13 cellular contexts compared by ENCODE assay signal in genomic region chr4:138223191-138223910, GRCh38. TPM values are rescaled to one million over a fixed set of nuclear protein-coding genes. Genes with fewer than 3 reads are reported as not detected.
DNase-seq lines count a peak whose midpoint lies in the region; ATAC-seq and TF ChIP-seq lines count a peak whose summit lies in the region.
"Had no signal": no experiment of that assay in that cellular context is flagged by ENCODE, and none has a peak within 500 bp of the region (broad histone marks: within the 10 kb centered on the region; RNA-seq: fewer than 3 reads in every experiment).

No MANE protein-coding gene starts in this region.

- TF ChIP-seq CTCF in cardiac muscle cell (IDR thresholded peaks at IDR 0.05; ENCODE audit: low read depth, low read length) (no peak), heart left ventricle (IDR thresholded peaks at IDR 0.05) (no peak), OCI-LY1 (IDR thresholded peaks at IDR 0.05; ENCODE audit: low read length) (no peak), smooth muscle cell (IDR thresholded peaks at IDR 0.05; ENCODE audit: borderline replicate concordance, insufficient read depth, poor library complexity, severe bottlenecking) (no peak), esophagus squamous epithelium (IDR thresholded peaks at IDR 0.05) (no peak)

- 59 to 70% (median 67%) methylated on average over 4 of the region's 4 CpGs for WGBS in heart left ventricle, 4 donors
- WGBS in smooth muscle cell (ENCODE audit: low lambda C conversion rate), result 65% methylated on average over 4 of the region's 4 CpGs
- 83% methylated on average over 4 of the region's 4 CpGs for WGBS in esophagus squamous epithelium, 2 donors

- H4K20me1 ChIP-seq in OCI-LY1 (ENCODE audit: insufficient read depth, low read length), result no peaks in the 10 kb centered on the region
- H4K20me1 ChIP-seq in smooth muscle cell (ENCODE audit: low read depth), result no peaks in the 10 kb centered on the region

- no peaks in the 10 kb centered on the region for H3K36me3 Mint-ChIP-seq in activated CD4-positive, alpha-beta T cell treated with anti-CD3 and anti-CD28 coated beads, Interleukin-2, amount 10 ng/mL, durations not matched to agents 7 days and 5 days (ENCODE audit: low read depth)

- H3F3A ChIP-seq in OCI-LY1 (ENCODE audit: insufficient read depth, low read length), result no peaks in the 10 kb centered on the region
- H3F3A ChIP-seq in smooth muscle cell (ENCODE audit: low read depth), result no peaks in the 10 kb centered on the region

- H3K9ac ChIP-seq in OCI-LY1 (ENCODE audit: low read length) (no peak overlapping the region), smooth muscle cell (ENCODE audit: low read depth) (no peak overlapping the region)

- H2AFZ ChIP-seq in OCI-LY1 (ENCODE audit: low read length), result no peak overlapping the region
- H2AFZ ChIP-seq in smooth muscle cell (ENCODE audit: low read depth), result peak overlapping the region; percentile 36

- H3K4me1 Mint-ChIP-seq in activated CD4-positive, alpha-beta T cell treated with anti-CD3 and anti-CD28 coated beads, Interleukin-2, amount 10 ng/mL, durations not matched to agents 7 days and 5 days, result no peaks in the 10 kb centered on the region

- no peaks in the 10 kb centered on the region for H3K36me3 ChIP-seq in cardiac muscle cell
- no peaks in the 10 kb centered on the region for H3K36me3 ChIP-seq in heart left ventricle
- H3K36me3 ChIP-seq in OCI-LY1 (ENCODE audit: insufficient read depth, low read length), result peaks cover 8% of the 10 kb centered on the region; the same call in 1 of the 2 replicates
- peaks cover 3% of the 10 kb centered on the region for H3K36me3 ChIP-seq in smooth muscle cell (ENCODE audit: low read depth)
- no peaks in the 10 kb centered on the region for H3K36me3 ChIP-seq in esophagus squamous epithelium

- DNase-seq in cardiac muscle cell (ENCODE audit: low read depth in 1 of 2, low spot score in 1 of 2) (no peak), heart left ventricle (no peak), smooth muscle cell (lab: John Stamatoyannopoulos, UW; ENCODE audit: unreplicated experiment) (no peak), esophagus squamous epithelium (lab: John Stamatoyannopoulos, UW) (no peak)
- no peak for DNase-seq in effector CD8-positive, alpha-beta T cell (lab: John Stamatoyannopoulos, UW)
- DNase-seq in activated CD4-positive, alpha-beta T cell treated with anti-CD3 and anti-CD28 coated beads, Interleukin-2, amount 10 ng/mL, durations not matched to agents 7 days and 5 days, result no peak
- DNase-seq: AML-193, NCI-H1694 treated with DMSO at 0.1 percent for 48 hours, nucleus accumbens had no signal

- no peak for ATAC-seq in heart left ventricle
- peak; percentile 62 for ATAC-seq in HG03280 (IDR thresholded peaks at IDR 0.05; ENCODE audit: unreplicated experiment)

- H3K9me3 Mint-ChIP-seq in activated CD4-positive, alpha-beta T cell treated with anti-CD3 and anti-CD28 coated beads, Interleukin-2, amount 10 ng/mL, durations not matched to agents 7 days and 5 days, result no peaks in the 10 kb centered on the region
- H3K9me3 Mint-ChIP-seq: activated T-helper 1 cell treated with anti-CD3 and anti-CD28 coated beads, Interleukin-12 subunit alpha, Interleukin-12 subunit beta, Interleukin-2, Interleukin-4 antibody, amounts not matched to agents 30 ng/mL and 10 ng/mL and 1 ng/mL, durations not matched to agents 14 hours and 24 hours and 36 hours; T-helper 1 cell treated with Interleukin-12 subunit alpha and Interleukin-12 subunit beta and Interleukin-4 antibody, amounts not matched to agents 30 μg/mL and 1 μg/mL, for 36 hours had no signal

- no peaks in the 10 kb centered on the region for H3K9me3 ChIP-seq in cardiac muscle cell (ENCODE audit: low read depth)
- no peaks in the 10 kb centered on the region for H3K9me3 ChIP-seq in heart left ventricle
- no peaks in the 10 kb centered on the region for H3K9me3 ChIP-seq in OCI-LY1 (ENCODE audit: low read length)
- H3K9me3 ChIP-seq in smooth muscle cell (replicated peaks; ENCODE audit: low read depth), result no peaks in the 10 kb centered on the region
- no peaks in the 10 kb centered on the region for H3K9me3 ChIP-seq in esophagus squamous epithelium

- CTCF ChIA-PET in activated CD4-positive, alpha-beta T cell treated with anti-CD3 and anti-CD28 coated beads, Interleukin-2, amount 10 ng/mL, durations not matched to agents 7 days and 5 days (lab: Charles Lee), result no interaction called here

- H3K4me3 ChIP-seq in cardiac muscle cell (no peak overlapping the region), heart left ventricle (no peak overlapping the region), OCI-LY1 (ENCODE audit: low read depth, low read length, poor library complexity, severe bottlenecking) (no peak overlapping the region), smooth muscle cell (no peak overlapping the region), esophagus squamous epithelium (no peak overlapping the region)

- H3K79me2 ChIP-seq in OCI-LY1 (ENCODE audit: insufficient read depth, low read length), result no peaks in the 10 kb centered on the region
- no peaks in the 10 kb centered on the region for H3K79me2 ChIP-seq in smooth muscle cell (ENCODE audit: low read depth)

- no peak overlapping the region for H3K4me3 Mint-ChIP-seq in activated CD4-positive, alpha-beta T cell treated with anti-CD3 and anti-CD28 coated beads, Interleukin-2, amount 10 ng/mL, durations not matched to agents 7 days and 5 days
- H3K4me3 Mint-ChIP-seq: activated T-helper 1 cell treated with anti-CD3 and anti-CD28 coated beads, Interleukin-12 subunit alpha, Interleukin-12 subunit beta, Interleukin-2, Interleukin-4 antibody, amounts not matched to agents 30 ng/mL and 10 ng/mL and 1 ng/mL, durations not matched to agents 14 hours and 24 hours and 36 hours; T-helper 1 cell treated with Interleukin-12 subunit alpha and Interleukin-12 subunit beta and Interleukin-4 antibody, amounts not matched to agents 30 μg/mL and 1 μg/mL, for 36 hours had no signal

- H3K4me1 ChIP-seq in cardiac muscle cell (ENCODE audit: low read depth) (peaks cover 9% of the 10 kb centered on the region), heart left ventricle (peaks cover 0 to 4% (median 0%) of the 10 kb centered on the region in 12 donors), OCI-LY1 (ENCODE audit: insufficient read depth, low read length, severe bottlenecking) (peaks cover 26% of the 10 kb centered on the region), smooth muscle cell (ENCODE audit: low read depth) (peaks cover 47% of the 10 kb centered on the region), esophagus squamous epithelium (peaks cover 0 to 7% (median 4%) of the 10 kb centered on the region in 3 donors)

- H3K27ac ChIP-seq in cardiac muscle cell, result peak overlapping the region; percentile 7
- H3K27ac ChIP-seq in heart left ventricle, result no peak overlapping the region
- H3K27ac ChIP-seq in OCI-LY1 (ENCODE audit: low read depth, low read length, poor library complexity, severe bottlenecking), result peak overlapping the region; percentile 62
- peak overlapping the region; percentile 3 for H3K27ac ChIP-seq in smooth muscle cell (ENCODE audit: low read depth)
- H3K27ac ChIP-seq in esophagus squamous epithelium, result no peak overlapping the region

- H3K9me2 ChIP-seq in OCI-LY1 (ENCODE audit: low read depth, low read length), result no peaks in the 10 kb centered on the region

- intact Hi-C loops in heart left ventricle (cut with DNase I), result no loop called here
- intact Hi-C loops in esophagus squamous epithelium (cut with DNase I), result no loop called here

- POLR2A ChIA-PET in activated CD4-positive, alpha-beta T cell treated with anti-CD3 and anti-CD28 coated beads, Interleukin-2, amount 10 ng/mL, durations not matched to agents 7 days and 5 days (lab: Charles Lee), result no interaction called here

- no peak for TF ChIP-seq POLR2A in heart left ventricle (IDR thresholded peaks at IDR 0.05)
- no peak for TF ChIP-seq POLR2A in esophagus squamous epithelium (IDR thresholded peaks at IDR 0.05)

- no peaks in the 10 kb centered on the region for H3K27me3 Mint-ChIP-seq in activated CD4-positive, alpha-beta T cell treated with anti-CD3 and anti-CD28 coated beads, Interleukin-2, amount 10 ng/mL, durations not matched to agents 7 days and 5 days

- H3K27ac Mint-ChIP-seq in activated CD4-positive, alpha-beta T cell treated with anti-CD3 and anti-CD28 coated beads, Interleukin-2, amount 10 ng/mL, durations not matched to agents 7 days and 5 days, result no peak overlapping the region
- H3K27ac Mint-ChIP-seq: activated T-helper 1 cell treated with anti-CD3 and anti-CD28 coated beads, Interleukin-12 subunit alpha, Interleukin-12 subunit beta, Interleukin-2, Interleukin-4 antibody, amounts not matched to agents 30 ng/mL and 10 ng/mL and 1 ng/mL, durations not matched to agents 14 hours and 24 hours and 36 hours; T-helper 1 cell treated with Interleukin-12 subunit alpha and Interleukin-12 subunit beta and Interleukin-4 antibody, amounts not matched to agents 30 μg/mL and 1 μg/mL, for 36 hours had no signal

- H3K27me3 ChIP-seq in cardiac muscle cell (no peaks in the 10 kb centered on the region), heart left ventricle (no peaks in the 10 kb centered on the region), OCI-LY1 (ENCODE audit: insufficient read depth, low read length) (no peaks in the 10 kb centered on the region), smooth muscle cell (ENCODE audit: low read depth) (no peaks in the 10 kb centered on the region), esophagus squamous epithelium (no peaks in the 10 kb centered on the region)

- H3K4me2 ChIP-seq in OCI-LY1 (ENCODE audit: low read length) (peak overlapping the region; percentile 11; the same call in 1 of the 2 replicates), smooth muscle cell (no peak overlapping the region)

RNA-seq across cellular contexts. Expression of gene SLC7A11, which starts 18.8 kb away (rescaled TPM):
- total RNA-seq in cardiac muscle cell, result 0.60 and 1.3 TPM in 2 replicates
- polyA plus RNA-seq in cardiac muscle cell, result 0.31 and 0.40 TPM in 2 replicates
- total RNA-seq in heart left ventricle, result 1 to 10 TPM in 1 of 9 donors, under 1 TPM in 7, not detected in 1; 0.04 to 1.0 (median 0.13) TPM
- polyA plus RNA-seq in heart left ventricle, result under 1 TPM; 0.04 to 0.10 TPM
- 10.2 and 13.9 TPM in 2 replicates for total RNA-seq in smooth muscle cell
- 1.1 and 2.0 TPM in 2 replicates for polyA plus RNA-seq in smooth muscle cell
- total RNA-seq in activated CD4-positive, alpha-beta T cell treated with anti-CD3 and anti-CD28 coated beads, Interleukin-2, amount 10 ng/mL, durations not matched to agents 7 days and 5 days, result 1 to 10 TPM; 1.1 to 2.2 TPM
- total RNA-seq in esophagus squamous epithelium, result 10 to 100 TPM in 1 of 4 donors, 1 to 10 TPM in 3; 1.5 to 30.1 (median 7.9) TPM

Comparison
In these comparisons a context has a peak if more than half of its experiments do, and no peak if none do; other contexts are left out.
1. H3K27ac ChIP-seq: peak in cardiac muscle cell (single experiment), OCI-LY1 (single experiment) and smooth muscle cell (single experiment); none in heart left ventricle (0 of 12) and esophagus squamous epithelium (0 of 4).